In genomic region chr10:28184810-28185209, GRCh38 we compare ENCODE assay signal across 25 cellular contexts.
"Had no signal": no experiment of that assay in that cellular context is flagged by ENCODE, and none has a peak within 500 bp of the region (broad histone marks: within the 10 kb centered on the region; RNA-seq: fewer than 3 reads in every experiment).

No MANE protein-coding gene starts in this region.

- H3K4me3 ChIP-seq: dorsolateral prefrontal cortex, esophagus muscularis mucosa, lower lobe of right lung, psoas muscle, sigmoid colon, spleen, thoracic aorta, tibial nerve, upper lobe of left lung had no signal

- H3K4me1 ChIP-seq: foreskin keratinocyte, lower lobe of right lung, tibial nerve had no signal

- FAIRE-seq: urothelium cell line had no signal

- ATAC-seq: foreskin keratinocyte; left ventricle myocardium superior; lower lobe of right lung; naive thymus-derived CD8-positive, alpha-beta T cell; psoas muscle; right cardiac atrium; stimulated activated memory B cell treated with anti-CD40 and anti-IgM and Interleukin-4, amounts not matched to agents 10 μg/mL and 1 μg/mL and 100 μg/mL, for 72 hours had no signal

- H3K36me3 ChIP-seq: esophagus muscularis mucosa, lower lobe of right lung, sigmoid colon, spleen, thoracic aorta, tibial nerve, upper lobe of left lung had no signal

- H3K27me3 ChIP-seq: esophagus muscularis mucosa, foreskin keratinocyte, sigmoid colon, spleen, tibial nerve, upper lobe of left lung had no signal

- DNase-seq: dorsolateral prefrontal cortex; effector CD4-positive, alpha-beta T cell; foreskin keratinocyte; glutamatergic neuron; hypothalamus; immature natural killer cell; islet precursor cell; left ventricle myocardium superior; lower lobe of right lung; naive thymus-derived CD8-positive, alpha-beta T cell; nephron progenitor cell; nucleus accumbens; posterior cingulate gyrus; psoas muscle; right cardiac atrium; sigmoid colon; spleen; stimulated activated CD4-positive, alpha-beta T cell treated with anti-CD3 and anti-CD28 coated beads, Interleukin-4, amount 100 ng/mL, for 4 hours; upper lobe of left lung had no signal

- H3K9me3 ChIP-seq: esophagus muscularis mucosa, lower lobe of right lung, psoas muscle, sigmoid colon, spleen, thoracic aorta, tibial nerve, upper lobe of left lung had no signal

- H3K27ac ChIP-seq: dorsolateral prefrontal cortex, epithelial cell of prostate, esophagus muscularis mucosa, foreskin keratinocyte, lower lobe of right lung, psoas muscle, sigmoid colon, spleen, thoracic aorta, tibial nerve, upper lobe of left lung had no signal
